ENCODE assay signal across 23 cellular contexts in the genomic region with DNA sequence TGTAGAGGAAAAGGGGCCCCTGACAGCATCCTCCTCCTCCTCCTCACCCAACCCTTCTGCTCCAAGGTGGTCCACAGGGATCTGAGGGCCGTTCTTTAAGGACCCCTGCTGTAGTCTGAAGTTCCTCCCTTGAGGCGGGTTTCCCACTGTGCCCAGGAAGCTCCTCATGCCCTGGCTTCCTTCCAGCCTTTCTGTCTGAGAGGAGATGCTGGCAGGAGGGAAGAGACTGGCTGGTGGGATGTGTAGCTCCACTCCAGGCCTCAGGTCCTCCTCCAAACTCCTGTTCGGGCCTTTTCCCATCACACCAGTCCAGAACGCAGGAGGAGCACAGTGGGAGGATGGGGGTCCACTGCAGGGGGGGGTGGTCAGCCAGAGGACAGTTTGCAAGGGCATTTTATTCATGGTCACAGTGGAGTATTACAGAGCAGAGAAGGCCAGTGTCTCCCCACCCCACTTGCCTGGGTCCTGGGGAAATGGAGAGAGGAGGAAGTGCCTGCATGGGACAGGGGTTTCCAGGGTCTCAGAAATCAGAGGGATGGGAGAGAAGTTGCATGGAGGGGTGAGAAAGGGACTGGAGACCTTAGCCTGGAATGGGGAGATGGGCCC. TPM values are rescaled to one million over a fixed set of nuclear protein-coding genes. Genes with fewer than 3 reads are reported as not detected.
DNase-seq lines count a peak whose midpoint lies in the region; ATAC-seq and TF ChIP-seq lines count a peak whose summit lies in the region.
"Had no signal": no experiment of that assay in that cellular context is flagged by ENCODE, and none has a peak within 500 bp of the region (broad histone marks: within the 10 kb centered on the region; RNA-seq: fewer than 3 reads in every experiment).

No MANE protein-coding gene starts in this region.

- CTCF ChIA-PET in HEK293 (lab: Yijun Ruan, JAX), result interaction anchor here (1.1 to 7.7 kb wide), 2 partner anchors 39 to 63 kb away, joined by 3 to 288 read pairs; no protein-coding TSS in a partner anchor

- no peak overlapping the region for H3K4me3 ChIP-seq in HEK293 (ENCODE audit: low read depth, low read length)
- no peak overlapping the region for H3K4me3 ChIP-seq in MG63
- H3K4me3 ChIP-seq: BLaER1, GM23338, PC-9, SK-N-MC had no signal

- no peaks in the 10 kb centered on the region for H3K9me3 ChIP-seq in HEK293 (ENCODE audit: control insufficient read depth, insufficient read depth, low read depth, low read length)
- H3K9me3 ChIP-seq in MG63, result no peaks in the 10 kb centered on the region
- H3K9me3 ChIP-seq: BLaER1 had no signal

- peak overlapping the region; percentile 54 for H3K27ac Mint-ChIP-seq in stimulated activated naive B cell treated with anti-CD40 and anti-IgM and Interleukin-4, amounts not matched to agents 10 μg/mL and 1 μg/mL and 100 μg/mL, for 72 hours
- H3K27ac Mint-ChIP-seq: CD4-positive, alpha-beta memory T cell; GM23338 had no signal

- peaks cover 20 to 26% of the 10 kb centered on the region in 2 donors for H3K27me3 Mint-ChIP-seq in stimulated activated naive B cell treated with anti-CD40 and anti-IgM and Interleukin-4, amounts not matched to agents 10 μg/mL and 1 μg/mL and 100 μg/mL, for 72 hours

- no peaks in the 10 kb centered on the region for H3K36me3 Mint-ChIP-seq in stimulated activated naive B cell treated with anti-CD40 and anti-IgM and Interleukin-4, amounts not matched to agents 10 μg/mL and 1 μg/mL and 100 μg/mL, for 72 hours
- H3K36me3 Mint-ChIP-seq: CD4-positive, alpha-beta memory T cell had no signal

- H3K4me1 ChIP-seq in HEK293 (ENCODE audit: control insufficient read depth, insufficient read depth, low read length), result no peaks in the 10 kb centered on the region

- no peak overlapping the region for H3K4me3 Mint-ChIP-seq in stimulated activated naive B cell treated with anti-CD40 and anti-IgM and Interleukin-4, amounts not matched to agents 10 μg/mL and 1 μg/mL and 100 μg/mL, for 72 hours
- H3K4me3 Mint-ChIP-seq: CD4-positive, alpha-beta memory T cell; GM23338 had no signal

- no peak overlapping the region for H3K27ac ChIP-seq in HEK293 (ENCODE audit: extremely low read depth, low read depth, low read length)
- H3K27ac ChIP-seq: PC-9 had no signal

- no peak for ATAC-seq in stimulated activated naive B cell treated with anti-CD40 and anti-IgM and Interleukin-4, amounts not matched to agents 10 μg/mL and 1 μg/mL and 100 μg/mL, for 72 hours (replicated peaks)
- no peak for ATAC-seq in HG03442 (IDR thresholded peaks at IDR 0.05; ENCODE audit: unreplicated experiment)
- ATAC-seq: GM23338 had no signal

- no peaks in the 10 kb centered on the region for H3K9me3 Mint-ChIP-seq in stimulated activated naive B cell treated with anti-CD40 and anti-IgM and Interleukin-4, amounts not matched to agents 10 μg/mL and 1 μg/mL and 100 μg/mL, for 72 hours
- H3K9me3 Mint-ChIP-seq: CD4-positive, alpha-beta memory T cell; GM23338 had no signal

- H3K36me3 ChIP-seq in HEK293 (ENCODE audit: control insufficient read depth in 2 of 2, insufficient read depth in 1 of 2, low read length in 2 of 2) (no peaks in the 10 kb centered on the region), MG63 (no peaks in the 10 kb centered on the region)
- H3K36me3 ChIP-seq: BLaER1 had no signal

- peak; percentile 29 for DNase-seq in D341Med (ENCODE audit: low spot score)
- DNase-seq in mesenteric fat pad (ENCODE audit: low spot score), result peak; percentile 64
- DNase-seq in stimulated activated naive B cell treated with anti-CD40 and anti-IgM and Interleukin-4, amounts not matched to agents 10 μg/mL and 1 μg/mL and 100 μg/mL, for 72 hours, result no peak
- DNase-seq in HPDE6-E6E7 (ENCODE audit: extremely low spot score), result no peak
- DNase-seq in MG63, result no peak
- DNase-seq: ACHN; CD4-positive, alpha-beta memory T cell; DMS153; KBM-7; NCI-H1092 treated with DMSO at 0.1 percent for 48 hours; NCI-H1436 treated with DMSO at 0.1 percent for 48 hours; NCI-H1930; NCI-H69; PC-9; RPMI8226; SHP77 had no signal

- no peaks in the 10 kb centered on the region for H3K27me3 ChIP-seq in MG63
- H3K27me3 ChIP-seq: BLaER1 had no signal

- POLR2A ChIA-PET in HEK293 (lab: Yijun Ruan, JAX), result no interaction called here

- TF ChIP-seq CTCF in HEK293 (tag by site-specific recombination; IDR thresholded peaks at IDR 0.05), result no peak

- no peaks in the 10 kb centered on the region for H3K4me1 Mint-ChIP-seq in stimulated activated naive B cell treated with anti-CD40 and anti-IgM and Interleukin-4, amounts not matched to agents 10 μg/mL and 1 μg/mL and 100 μg/mL, for 72 hours

TF ChIP-seq in HEK293, 187 proteins besides CTCF, POLR2A, EP300 and RAD21:
- TF ChIP-seq YY2 (tag by site-specific recombination; IDR thresholded peaks at IDR 0.05) (no peak), ZNF175 (tag by site-specific recombination; IDR thresholded peaks at IDR 0.05) (no peak), FEZF1 (tag by site-specific recombination; IDR thresholded peaks at IDR 0.05) (no peak), ZIC2 (tag by site-specific recombination; IDR thresholded peaks at IDR 0.05) (peak; percentile 76), ZFP69B (tag by site-specific recombination; IDR thresholded peaks at IDR 0.05) (no peak), ZBTB21 (tag by site-specific recombination; IDR thresholded peaks at IDR 0.05) (no peak)

RNA-seq across cellular contexts. Expression of gene ETV3L, which starts 7.8 kb away (rescaled TPM):
- not detected for total RNA-seq in mesenteric fat pad
- not detected in 2 replicates for total RNA-seq in MG63 (2014; rRNA removed; shearing (Covaris generic); ENCODE audit: low replicate concordance)
- total RNA-seq: CD4-positive, alpha-beta memory T cell; Daoy; GM23338; NCI-H460; PC-9 had no signal

RNA-seq across cellular contexts. Expression of gene ARHGEF11, which starts 46.2 kb away (rescaled TPM):
- total RNA-seq in mesenteric fat pad, result 37.7 TPM
- total RNA-seq in MG63 (2014; rRNA removed; shearing (Covaris generic); ENCODE audit: low replicate concordance), result 15.3 and 31.2 TPM in 2 replicates

RNA-seq across cellular contexts. Expression of gene ETV3, which starts 46.4 kb away (rescaled TPM):
- total RNA-seq in mesenteric fat pad, result 37.2 TPM
- 6.6 and 7.3 TPM in 2 replicates for total RNA-seq in MG63 (2014; rRNA removed; shearing (Covaris generic); ENCODE audit: low replicate concordance)

Comparison
In these comparisons a context has a peak if more than half of its experiments do, and no peak if none do; other contexts are left out.
1. DNase-seq: peak in D341Med (single experiment) and mesenteric fat pad (single experiment); none in stimulated activated naive B cell treated with anti-CD40 and anti-IgM and Interleukin-4, amounts not matched to agents 10 μg/mL and 1 μg/mL and 100 μg/mL, for 72 hours (single experiment), HPDE6-E6E7 (single experiment) and MG63 (single experiment).